Comparison of ENCODE assay signal across 17 cellular contexts in the genomic region with DNA sequence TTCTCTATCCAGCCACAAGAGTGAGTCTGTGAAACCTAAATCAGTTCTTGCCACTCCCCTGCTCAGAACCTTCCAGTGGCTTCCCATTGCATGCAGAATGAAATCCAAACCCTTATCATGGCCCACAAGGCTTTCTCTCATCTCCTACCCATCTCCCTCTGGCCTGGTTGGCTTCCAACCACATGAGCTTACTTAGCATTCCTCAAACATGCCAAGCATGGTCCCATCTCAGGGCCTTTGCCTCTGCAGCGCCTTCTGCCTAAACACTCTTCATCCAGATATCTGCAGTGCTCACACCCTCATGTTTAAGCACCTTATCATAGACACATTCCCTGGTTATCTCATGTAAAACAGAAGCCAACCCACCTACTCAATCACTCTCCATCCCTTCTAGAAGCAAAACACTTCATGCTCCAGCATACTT. TPM values are rescaled to one million over a fixed set of nuclear protein-coding genes. Genes with fewer than 3 reads are reported as not detected.
"Had no signal": no experiment of that assay in that cellular context is flagged by ENCODE, and none has a peak within 500 bp of the region (broad histone marks: within the 10 kb centered on the region; RNA-seq: fewer than 3 reads in every experiment).

No MANE protein-coding gene starts in this region.

- H3K27ac Mint-ChIP-seq: activated CD8-positive, alpha-beta T cell treated with anti-CD3 and anti-CD28 coated beads, Interleukin-2, amount 10 ng/mL, durations not matched to agents 7 days and 5 days; activated naive CD8-positive, alpha-beta T cell treated with anti-CD3 and anti-CD28 coated beads for 36 hours; WTC11 had no signal

- H3K27me3 Mint-ChIP-seq: activated naive CD8-positive, alpha-beta T cell treated with anti-CD3 and anti-CD28 coated beads for 36 hours had no signal

- H3K4me1 ChIP-seq: prostate gland, sigmoid colon had no signal

- H3K36me3 Mint-ChIP-seq: WTC11 had no signal

- H3K27ac ChIP-seq: prostate gland, sigmoid colon had no signal

- H3K36me3 ChIP-seq: prostate gland had no signal

- H3K9me3 ChIP-seq: prostate gland, sigmoid colon had no signal

- H3K4me3 ChIP-seq: dorsolateral prefrontal cortex, prostate gland, sigmoid colon had no signal

- ATAC-seq: activated CD8-positive, alpha-beta T cell treated with anti-CD3 and anti-CD28 coated beads, Interleukin-2, amount 10 ng/mL, durations not matched to agents 7 days and 5 days; esophagus mucosa; WTC11 had no signal

- DNase-seq: activated CD4-positive, alpha-beta T cell treated with anti-CD3 and anti-CD28 coated beads for 4 hours; activated CD8-positive, alpha-beta memory T cell treated with anti-CD3 and anti-CD28 coated beads, Interleukin-2, amount 50 U/mL, for 4 hours; activated CD8-positive, alpha-beta T cell treated with anti-CD3 and anti-CD28 coated beads, Interleukin-2, amount 10 ng/mL, durations not matched to agents 7 days and 5 days; activated naive CD8-positive, alpha-beta T cell treated with anti-CD3 and anti-CD28 coated beads for 36 hours; activated T-cell treated with anti-CD3 and anti-CD28 coated beads, Interleukin-2, amount 50 U/mL, for 48 hours; dorsolateral prefrontal cortex; glutamatergic neuron; hypothalamus; sigmoid colon; stimulated activated CD4-positive, alpha-beta T cell treated with anti-CD3 and anti-CD28 coated beads, Interleukin-12 subunit alpha, Interleukin-12 subunit beta, amount 100 ng/mL, for 4 hours; stimulated activated CD4-positive, alpha-beta T cell treated with anti-CD3 and anti-CD28 coated beads, Interleukin-2, amount 100 ng/mL, for 24 hours; T-helper 2 cell had no signal

- H3K27me3 ChIP-seq: dorsolateral prefrontal cortex, sigmoid colon had no signal

- H3K9me3 Mint-ChIP-seq: activated naive CD8-positive, alpha-beta T cell treated with anti-CD3 and anti-CD28 coated beads for 36 hours; WTC11 had no signal

- H3K4me3 Mint-ChIP-seq: activated CD8-positive, alpha-beta T cell treated with anti-CD3 and anti-CD28 coated beads, Interleukin-2, amount 10 ng/mL, durations not matched to agents 7 days and 5 days; activated naive CD8-positive, alpha-beta T cell treated with anti-CD3 and anti-CD28 coated beads for 36 hours; WTC11 had no signal

- H3K4me1 Mint-ChIP-seq: WTC11 had no signal

RNA-seq across cellular contexts. Expression of a gene that starts 44.9 kb away (rescaled TPM):
- total RNA-seq: activated naive CD8-positive, alpha-beta T cell treated with anti-CD3 and anti-CD28 coated beads for 36 hours; esophagus mucosa; fibroblast of villous mesenchyme; osteoblast; WTC11 had no signal
- polyA plus RNA-seq: sigmoid colon had no signal
